9 cellular contexts compared by ENCODE assay signal in the genomic region with DNA sequence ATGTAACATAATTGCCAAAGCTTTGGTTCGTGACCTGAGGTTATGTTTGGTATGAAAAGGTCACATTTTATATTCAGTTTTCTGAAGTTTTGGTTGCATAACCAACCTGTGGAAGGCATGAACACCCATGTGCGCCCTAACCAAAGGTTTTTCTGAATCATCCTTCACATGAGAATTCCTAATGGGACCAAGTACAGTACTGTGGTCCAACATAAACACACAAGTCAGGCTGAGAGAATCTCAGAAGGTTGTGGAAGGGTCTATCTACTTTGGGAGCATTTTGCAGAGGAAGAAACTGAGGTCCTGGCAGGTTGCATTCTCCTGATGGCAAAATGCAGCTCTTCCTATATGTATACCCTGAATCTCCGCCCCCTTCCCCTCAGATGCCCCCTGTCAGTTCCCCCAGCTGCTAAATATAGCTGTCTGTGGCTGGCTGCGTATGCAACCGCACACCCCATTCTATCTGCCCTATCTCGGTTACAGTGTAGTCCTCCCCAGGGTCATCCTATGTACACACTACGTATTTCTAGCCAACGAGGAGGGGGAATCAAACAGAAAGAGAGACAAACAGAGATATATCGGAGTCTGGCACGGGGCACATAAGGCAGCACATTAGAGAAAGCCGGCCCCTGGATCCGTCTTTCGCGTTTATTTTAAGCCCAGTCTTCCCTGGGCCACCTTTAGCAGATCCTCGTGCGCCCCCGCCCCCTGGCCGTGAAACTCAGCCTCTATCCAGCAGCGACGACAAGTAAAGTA. TPM values are rescaled to one million over a fixed set of nuclear protein-coding genes. Genes with fewer than 3 reads are reported as not detected.
DNase-seq lines count a peak whose midpoint lies in the region; ATAC-seq and TF ChIP-seq lines count a peak whose summit lies in the region.
"Had no signal": no experiment of that assay in that cellular context is flagged by ENCODE, and none has a peak within 500 bp of the region (broad histone marks: within the 10 kb centered on the region; RNA-seq: fewer than 3 reads in every experiment).

No MANE protein-coding gene starts in this region.

- no peak overlapping the region for H3K27ac Mint-ChIP-seq in progenitor cell of endocrine pancreas

- DNase-seq in EH (ENCODE audit: low read depth) = peak; percentile 13
- DNase-seq in PC-9 = no peak
- DNase-seq in fibroblast of gingiva (ENCODE audit: low read depth) = peak; percentile 49
- no peak for DNase-seq in progenitor cell of endocrine pancreas (ENCODE audit: low spot score, unreplicated experiment)
- DNase-seq in medulla oblongata (ENCODE audit: extremely low spot score) = no peak
- DNase-seq: IMR-90 had no signal

- peak overlapping the region; percentile 79 for H3K4me2 ChIP-seq in PC-9

- no peaks in the 10 kb centered on the region for H3K9me2 ChIP-seq in PC-9 (ENCODE audit: insufficient read depth)

- H3K36me3 ChIP-seq in PC-9 (ENCODE audit: low read depth) = no peaks in the 10 kb centered on the region

- H3K27me3 ChIP-seq in PC-9 (ENCODE audit: insufficient read depth, low read depth) = no peaks in the 10 kb centered on the region

- peak overlapping the region; percentile 60 for H3K4me3 Mint-ChIP-seq in progenitor cell of endocrine pancreas (ENCODE audit: low read depth)

- POLR2A ChIA-PET in PC-9 (lab: Charles Lee; ENCODE audit: unreplicated experiment) = no interaction called here

- intact Hi-C loops in PC-9 (cut with micrococcal nuclease; ENCODE audit: unreplicated experiment) = loop anchor here (5.0 kb wide), 2 partner anchors 40 to 95 kb away; no protein-coding TSS in a partner anchor

- H3K27ac ChIP-seq in PC-9 = no peak overlapping the region

- no peaks in the 10 kb centered on the region for H3K79me2 ChIP-seq in PC-9 (ENCODE audit: low read depth)

- H3K36me3 Mint-ChIP-seq in progenitor cell of endocrine pancreas (ENCODE audit: insufficient read depth) = no peaks in the 10 kb centered on the region

- TF ChIP-seq CTCF in PC-9 (conservative IDR thresholded peaks at IDR 0.05) = no peak
- no peak for TF ChIP-seq CTCF in progenitor cell of endocrine pancreas (IDR thresholded peaks at IDR 0.05; ENCODE audit: unreplicated experiment)

- H2AFZ ChIP-seq in PC-9 = peak overlapping the region; percentile 86; the same call in 1 of the 2 replicates

- no peaks in the 10 kb centered on the region for H4K20me1 ChIP-seq in PC-9 (ENCODE audit: insufficient read depth)

- no peaks in the 10 kb centered on the region for H3K9me3 Mint-ChIP-seq in progenitor cell of endocrine pancreas (ENCODE audit: low read depth)

- no peaks in the 10 kb centered on the region; the same call in 1 of the 2 replicates for H3K9me3 ChIP-seq in PC-9 (ENCODE audit: insufficient read depth, low read depth)

- ATAC-seq in HG02973 (IDR thresholded peaks at IDR 0.05; ENCODE audit: unreplicated experiment) = no peak
- no peak for ATAC-seq in GM18517 (IDR thresholded peaks at IDR 0.05; ENCODE audit: unreplicated experiment)
- ATAC-seq in GM19397 (IDR thresholded peaks at IDR 0.05; ENCODE audit: unreplicated experiment) = no peak

- H3K4me1 ChIP-seq in PC-9 (replicated peaks; ENCODE audit: insufficient read depth) = 0 out of 2 replicates have a peak, but pooled peaks cover 3% of the 10 kb centered on the region

- BruUV-seq in PC-9 (replicated peaks; lab: Mats Ljungman, UMichigan) = no TSS peak

- peaks cover 7% of the 10 kb centered on the region for H3K4me1 Mint-ChIP-seq in progenitor cell of endocrine pancreas (ENCODE audit: low read depth)

- peaks cover 79% of the 10 kb centered on the region for H3K27me3 Mint-ChIP-seq in progenitor cell of endocrine pancreas

- CTCF ChIA-PET in PC-9 (lab: Charles Lee) = no interaction called here

- peak overlapping the region; percentile 57; the same call in 1 of the 2 replicates for H3K4me3 ChIP-seq in PC-9

- H3F3A ChIP-seq in PC-9 (ENCODE audit: insufficient read depth, low read depth) = 0 out of 2 replicates have a peak, but pooled peaks cover 4% of the 10 kb centered on the region

RNA-seq across cellular contexts. Expression of a gene that starts 0.5 kb away (rescaled TPM):
- 1.5 TPM in 2 replicates for total RNA-seq in PC-9 (2021)
- total RNA-seq in progenitor cell of endocrine pancreas = not detected in 2 replicates
- total RNA-seq: IMR-90 had no signal

Comparison
In these comparisons a context has a peak if more than half of its experiments do, and no peak if none do; other contexts are left out.
1. DNase-seq: peak in EH (single experiment) and fibroblast of gingiva (single experiment); none in PC-9 (0 of 2), progenitor cell of endocrine pancreas (single experiment) and medulla oblongata (single experiment).